In the genomic region with DNA sequence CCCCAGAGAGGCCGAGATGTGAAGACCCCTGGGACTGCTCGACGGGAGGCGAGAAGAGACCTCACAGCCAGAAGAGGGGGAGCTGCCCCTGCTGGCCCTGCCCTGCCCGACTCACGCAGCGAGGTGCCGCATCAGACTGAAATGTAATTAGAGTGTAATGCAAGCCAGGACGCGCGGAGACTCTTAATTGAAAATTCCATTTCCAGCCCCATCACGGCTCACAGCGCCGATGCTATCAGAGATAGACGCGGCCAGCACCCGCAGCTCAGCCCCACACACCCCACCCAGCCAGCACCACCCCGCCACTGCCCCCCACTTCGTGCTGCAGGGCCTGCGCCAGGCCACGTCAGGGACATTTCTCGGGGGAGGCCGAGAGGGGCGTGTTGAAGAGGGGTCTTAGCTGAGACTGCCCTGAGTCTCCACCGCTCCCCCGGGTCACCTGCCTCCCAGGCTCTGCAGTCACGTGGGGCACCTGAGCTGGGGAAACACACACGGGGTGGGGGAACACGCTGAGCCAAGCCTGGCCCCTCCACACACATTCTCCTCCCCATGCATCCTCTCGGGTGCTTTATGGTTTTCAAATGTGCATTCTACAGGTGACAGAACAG, we compare ENCODE assay signal across 1 cellular context.
TF ChIP-seq lines count a peak whose summit lies in the region.

No MANE protein-coding gene starts in this region.

TF ChIP-seq in GM23338, 12 proteins besides CTCF, POLR2A, EP300 and RAD21 (continued from another document):
- TF ChIP-seq, protein P1, sequence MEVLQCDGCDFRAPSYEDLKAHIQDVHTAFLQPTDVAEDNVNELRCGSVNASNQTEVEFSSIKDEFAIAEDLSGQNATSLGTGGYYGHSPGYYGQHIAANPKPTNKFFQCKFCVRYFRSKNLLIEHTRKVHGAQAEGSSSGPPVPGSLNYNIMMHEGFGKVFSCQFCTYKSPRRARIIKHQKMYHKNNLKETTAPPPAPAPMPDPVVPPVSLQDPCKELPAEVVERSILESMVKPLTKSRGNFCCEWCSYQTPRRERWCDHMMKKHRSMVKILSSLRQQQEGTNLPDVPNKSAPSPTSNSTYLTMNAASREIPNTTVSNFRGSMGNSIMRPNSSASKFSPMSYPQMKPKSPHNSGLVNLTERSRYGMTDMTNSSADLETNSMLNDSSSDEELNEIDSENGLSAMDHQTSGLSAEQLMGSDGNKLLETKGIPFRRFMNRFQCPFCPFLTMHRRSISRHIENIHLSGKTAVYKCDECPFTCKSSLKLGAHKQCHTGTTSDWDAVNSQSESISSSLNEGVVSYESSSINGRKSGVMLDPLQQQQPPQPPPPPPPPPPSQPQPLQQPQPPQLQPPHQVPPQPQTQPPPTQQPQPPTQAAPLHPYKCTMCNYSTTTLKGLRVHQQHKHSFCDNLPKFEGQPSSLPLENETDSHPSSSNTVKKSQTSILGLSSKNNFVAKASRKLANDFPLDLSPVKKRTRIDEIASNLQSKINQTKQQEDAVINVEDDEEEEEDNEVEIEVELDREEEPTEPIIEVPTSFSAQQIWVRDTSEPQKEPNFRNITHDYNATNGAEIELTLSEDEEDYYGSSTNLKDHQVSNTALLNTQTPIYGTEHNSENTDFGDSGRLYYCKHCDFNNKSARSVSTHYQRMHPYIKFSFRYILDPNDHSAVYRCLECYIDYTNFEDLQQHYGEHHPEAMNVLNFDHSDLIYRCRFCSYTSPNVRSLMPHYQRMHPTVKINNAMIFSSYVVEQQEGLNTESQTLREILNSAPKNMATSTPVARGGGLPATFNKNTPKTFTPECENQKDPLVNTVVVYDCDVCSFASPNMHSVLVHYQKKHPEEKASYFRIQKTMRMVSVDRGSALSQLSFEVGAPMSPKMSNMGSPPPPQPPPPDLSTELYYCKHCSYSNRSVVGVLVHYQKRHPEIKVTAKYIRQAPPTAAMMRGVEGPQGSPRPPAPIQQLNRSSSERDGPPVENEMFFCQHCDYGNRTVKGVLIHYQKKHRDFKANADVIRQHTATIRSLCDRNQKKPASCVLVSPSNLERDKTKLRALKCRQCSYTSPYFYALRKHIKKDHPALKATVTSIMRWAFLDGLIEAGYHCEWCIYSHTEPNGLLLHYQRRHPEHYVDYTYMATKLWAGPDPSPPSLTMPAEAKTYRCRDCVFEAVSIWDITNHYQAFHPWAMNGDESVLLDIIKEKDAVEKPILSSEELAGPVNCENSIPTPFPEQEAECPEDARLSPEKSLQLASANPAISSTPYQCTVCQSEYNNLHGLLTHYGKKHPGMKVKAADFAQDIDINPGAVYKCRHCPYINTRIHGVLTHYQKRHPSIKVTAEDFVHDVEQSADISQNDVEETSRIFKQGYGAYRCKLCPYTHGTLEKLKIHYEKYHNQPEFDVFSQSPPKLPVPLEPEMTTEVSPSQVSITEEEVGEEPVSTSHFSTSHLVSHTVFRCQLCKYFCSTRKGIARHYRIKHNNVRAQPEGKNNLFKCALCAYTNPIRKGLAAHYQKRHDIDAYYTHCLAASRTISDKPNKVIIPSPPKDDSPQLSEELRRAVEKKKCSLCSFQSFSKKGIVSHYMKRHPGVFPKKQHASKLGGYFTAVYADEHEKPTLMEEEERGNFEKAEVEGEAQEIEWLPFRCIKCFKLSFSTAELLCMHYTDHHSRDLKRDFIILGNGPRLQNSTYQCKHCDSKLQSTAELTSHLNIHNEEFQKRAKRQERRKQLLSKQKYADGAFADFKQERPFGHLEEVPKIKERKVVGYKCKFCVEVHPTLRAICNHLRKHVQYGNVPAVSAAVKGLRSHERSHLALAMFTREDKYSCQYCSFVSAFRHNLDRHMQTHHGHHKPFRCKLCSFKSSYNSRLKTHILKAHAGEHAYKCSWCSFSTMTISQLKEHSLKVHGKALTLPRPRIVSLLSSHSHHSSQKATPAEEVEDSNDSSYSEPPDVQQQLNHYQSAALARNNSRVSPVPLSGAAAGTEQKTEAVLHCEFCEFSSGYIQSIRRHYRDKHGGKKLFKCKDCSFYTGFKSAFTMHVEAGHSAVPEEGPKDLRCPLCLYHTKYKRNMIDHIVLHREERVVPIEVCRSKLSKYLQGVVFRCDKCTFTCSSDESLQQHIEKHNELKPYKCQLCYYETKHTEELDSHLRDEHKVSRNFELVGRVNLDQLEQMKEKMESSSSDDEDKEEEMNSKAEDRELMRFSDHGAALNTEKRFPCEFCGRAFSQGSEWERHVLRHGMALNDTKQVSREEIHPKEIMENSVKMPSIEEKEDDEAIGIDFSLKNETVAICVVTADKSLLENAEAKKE (CRISPR knock-in tag; IDR thresholded peaks at IDR 0.05), result no peak
- TF ChIP-seq JUNB (IDR thresholded peaks at IDR 0.05; ENCODE audit: unreplicated experiment) (no peak), ZNF331 (CRISPR knock-in tag; IDR thresholded peaks at IDR 0.05; ENCODE audit: low read depth) (no peak)
TF ChIP-seq in GM23338: peak in this region for 0.
